Comparison of ENCODE assay signal across 1 cellular context in the genomic region with DNA sequence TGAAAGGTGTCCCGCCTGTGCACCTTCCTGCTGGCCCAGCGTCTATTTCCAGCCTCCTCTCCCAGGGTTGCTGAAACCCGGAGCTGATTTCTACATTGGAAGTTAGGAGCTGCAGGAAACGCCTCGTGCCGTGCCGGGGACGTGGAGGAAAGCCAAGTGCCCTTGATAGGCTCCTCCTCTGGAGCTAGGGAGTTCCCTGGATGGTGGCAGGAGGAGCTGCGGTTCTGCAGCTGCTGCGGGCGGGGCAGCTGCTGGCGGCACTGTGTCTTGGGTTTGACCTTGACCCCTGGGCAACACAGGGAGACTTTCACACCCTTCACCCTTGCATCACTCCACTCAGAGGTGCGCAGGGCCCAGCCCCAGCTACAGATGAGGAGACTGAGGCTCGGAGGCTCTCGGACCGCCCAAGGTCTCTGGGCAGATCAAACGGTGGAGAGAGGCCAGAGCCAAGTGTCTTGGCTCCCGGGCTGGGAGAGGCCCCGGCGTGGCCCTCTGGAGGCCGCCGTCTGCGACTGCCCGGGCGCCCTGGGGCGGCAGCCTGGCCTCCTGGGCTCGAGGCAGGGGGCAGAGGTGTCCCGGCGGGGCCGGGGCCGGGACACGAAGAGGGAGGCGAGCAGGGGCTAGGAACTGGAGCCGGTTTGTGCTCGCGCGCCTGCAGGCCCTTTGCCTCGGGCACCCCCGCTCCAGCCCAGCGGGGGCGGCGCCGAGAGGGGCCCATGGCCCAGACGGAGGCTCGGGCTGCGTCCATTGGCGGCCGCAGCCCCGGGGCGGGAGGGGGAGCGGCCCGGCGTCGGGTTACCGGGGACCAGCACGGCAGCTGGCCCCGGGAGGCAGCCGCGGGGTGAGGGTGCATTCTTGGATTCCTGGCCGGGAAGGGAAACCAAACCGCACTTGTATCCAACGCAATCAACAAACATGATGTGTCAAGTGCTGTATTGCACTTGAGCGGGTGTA.
TF ChIP-seq lines count a peak whose summit lies in the region.

No MANE protein-coding gene starts in this region.

TF ChIP-seq in HEK293, 187 proteins besides CTCF, POLR2A, EP300 and RAD21 (continued from another document):
- TF ChIP-seq, protein P1, sequence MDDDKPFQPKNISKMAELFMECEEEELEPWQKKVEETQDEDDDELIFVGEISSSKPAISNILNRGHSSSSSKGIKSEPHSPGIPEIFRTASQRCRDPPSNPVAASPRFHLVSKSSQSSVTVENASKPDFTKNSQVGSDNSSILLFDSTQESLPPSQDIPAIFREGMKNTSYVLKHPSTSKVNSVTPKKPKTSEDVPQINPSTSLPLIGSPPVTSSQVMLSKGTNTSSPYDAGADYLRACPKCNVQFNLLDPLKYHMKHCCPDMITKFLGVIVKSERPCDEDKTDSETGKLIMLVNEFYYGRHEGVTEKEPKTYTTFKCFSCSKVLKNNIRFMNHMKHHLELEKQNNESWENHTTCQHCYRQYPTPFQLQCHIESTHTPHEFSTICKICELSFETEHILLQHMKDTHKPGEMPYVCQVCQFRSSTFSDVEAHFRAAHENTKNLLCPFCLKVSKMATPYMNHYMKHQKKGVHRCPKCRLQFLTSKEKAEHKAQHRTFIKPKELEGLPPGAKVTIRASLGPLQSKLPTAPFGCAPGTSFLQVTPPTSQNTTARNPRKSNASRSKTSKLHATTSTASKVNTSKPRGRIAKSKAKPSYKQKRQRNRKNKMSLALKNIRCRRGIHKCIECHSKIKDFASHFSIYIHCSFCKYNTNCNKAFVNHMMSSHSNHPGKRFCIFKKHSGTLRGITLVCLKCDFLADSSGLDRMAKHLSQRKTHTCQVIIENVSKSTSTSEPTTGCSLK (tag by site-specific recombination; IDR thresholded peaks at IDR 0.05), result no peak
- TF ChIP-seq, protein P2, sequence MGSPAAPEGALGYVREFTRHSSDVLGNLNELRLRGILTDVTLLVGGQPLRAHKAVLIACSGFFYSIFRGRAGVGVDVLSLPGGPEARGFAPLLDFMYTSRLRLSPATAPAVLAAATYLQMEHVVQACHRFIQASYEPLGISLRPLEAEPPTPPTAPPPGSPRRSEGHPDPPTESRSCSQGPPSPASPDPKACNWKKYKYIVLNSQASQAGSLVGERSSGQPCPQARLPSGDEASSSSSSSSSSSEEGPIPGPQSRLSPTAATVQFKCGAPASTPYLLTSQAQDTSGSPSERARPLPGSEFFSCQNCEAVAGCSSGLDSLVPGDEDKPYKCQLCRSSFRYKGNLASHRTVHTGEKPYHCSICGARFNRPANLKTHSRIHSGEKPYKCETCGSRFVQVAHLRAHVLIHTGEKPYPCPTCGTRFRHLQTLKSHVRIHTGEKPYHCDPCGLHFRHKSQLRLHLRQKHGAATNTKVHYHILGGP (tag by site-specific recombination; IDR thresholded peaks at IDR 0.05), result no peak
- TF ChIP-seq ZNF433 (tag by site-specific recombination; IDR thresholded peaks at IDR 0.05; ENCODE audit: low read depth) (no peak), ZNF76 (tag by site-specific recombination; IDR thresholded peaks at IDR 0.05; ENCODE audit: borderline replicate concordance, low read depth) (no peak), ZNF112 (tag by site-specific recombination; IDR thresholded peaks at IDR 0.05) (no peak), BCL11B (tag by site-specific recombination; IDR thresholded peaks at IDR 0.05; ENCODE audit: low read depth) (peak; percentile 50; the same call in 1 of the 2 replicates), ZNF404 (tag by site-specific recombination; IDR thresholded peaks at IDR 0.05) (no peak), ZNF214 (tag by site-specific recombination; IDR thresholded peaks at IDR 0.05; ENCODE audit: borderline replicate concordance) (no peak), FEZF1 (tag by site-specific recombination; IDR thresholded peaks at IDR 0.05) (no peak), ZNF571 (tag by site-specific recombination; IDR thresholded peaks at IDR 0.05) (no peak), YY1 (tag by site-specific recombination; IDR thresholded peaks at IDR 0.05) (0 out of 2 replicates have a peak, but pooled peaks have one; percentile 29), ZNF501 (tag by site-specific recombination; IDR thresholded peaks at IDR 0.05) (peak; percentile 54; the same call in 1 of the 2 replicates), ZSCAN23 (tag by site-specific recombination; IDR thresholded peaks at IDR 0.05) (no peak), ZNF350 (tag by site-specific recombination; IDR thresholded peaks at IDR 0.05) (no peak), SETDB1 (IDR thresholded peaks at IDR 0.05; ENCODE audit: insufficient read length, low read length) (no peak), BCL11A (tag by site-specific recombination; IDR thresholded peaks at IDR 0.05; ENCODE audit: low read depth) (peak; percentile 72), ZNF701 (tag by site-specific recombination; IDR thresholded peaks at IDR 0.05) (no peak), GLIS2 (tag by site-specific recombination; IDR thresholded peaks at IDR 0.05) (peak; percentile 83; the same call in 1 of the 2 replicates), OSR2 (tag by site-specific recombination; IDR thresholded peaks at IDR 0.05) (peak; percentile 68), ZBTB21 (tag by site-specific recombination; IDR thresholded peaks at IDR 0.05) (no peak; the same call in 1 of the 2 replicates), ZNF426 (tag by site-specific recombination; IDR thresholded peaks at IDR 0.05) (no peak), IKZF3 (tag by site-specific recombination; IDR thresholded peaks at IDR 0.05) (0 out of 2 replicates have a peak, but pooled peaks have one; percentile 16)
TF ChIP-seq in HEK293: peak in this region for 47.
